In genomic region chr16:87491522-87492240, GRCh38 we compare ENCODE assay signal across 8 cellular contexts. TPM values are rescaled to one million over a fixed set of nuclear protein-coding genes. Genes with fewer than 3 reads are reported as not detected.
DNase-seq lines count a peak whose midpoint lies in the region; ATAC-seq lines count a peak whose summit lies in the region.
"Not testable (repeated sequence)": the region's sequence is repeated elsewhere in the genome, so short reads cannot be mapped to it uniquely, and the experiment has no call there.

No MANE protein-coding gene starts in this region.

- H3K18ac ChIP-seq in neuronal stem cell (ENCODE audit: low read length) = peak overlapping the region; percentile 28

- not testable (repeated sequence) for H3K36me3 Mint-ChIP-seq in activated naive CD4-positive, alpha-beta T cell treated with anti-CD3 and anti-CD28 coated beads, Interleukin-2, amount 10 ng/mL, durations not matched to agents 7 days and 5 days
- peaks cover 27% of the 10 kb centered on the region for H3K36me3 Mint-ChIP-seq in effector memory CD8-positive, alpha-beta T cell (ENCODE audit: insufficient read depth)

- H3K4me3 Mint-ChIP-seq in activated naive CD4-positive, alpha-beta T cell treated with anti-CD3 and anti-CD28 coated beads, Interleukin-2, amount 10 ng/mL, durations not matched to agents 7 days and 5 days = peak overlapping the region; percentile 66
- H3K4me3 Mint-ChIP-seq in effector memory CD8-positive, alpha-beta T cell = peak overlapping the region; percentile 80 to 85
- peak overlapping the region; percentile 87 to 97 for H3K4me3 Mint-ChIP-seq in stimulated activated naive CD8-positive, alpha-beta T cell treated with anti-CD3 and anti-CD28 coated beads, Interleukin-15, amount 100 ng/mL, for 72 hours

- H3K9me3 ChIP-seq in HUES64 (ENCODE audit: insufficient read depth, low read depth, low read length); iPS-18c (ENCODE audit: control insufficient read depth, insufficient read depth, low read length); neuronal stem cell (replicated peaks in 1 of 2; ENCODE audit: control insufficient read depth in 2 of 2, insufficient read depth in 1 of 2, low read depth in 1 of 2, low read length in 2 of 2): not testable (repeated sequence)

- H3K27me3 Mint-ChIP-seq in activated naive CD4-positive, alpha-beta T cell treated with anti-CD3 and anti-CD28 coated beads, Interleukin-2, amount 10 ng/mL, durations not matched to agents 7 days and 5 days = peaks cover 43% of the 10 kb centered on the region
- not testable (repeated sequence) for H3K27me3 Mint-ChIP-seq in effector memory CD8-positive, alpha-beta T cell
- H3K27me3 Mint-ChIP-seq in stimulated activated naive CD8-positive, alpha-beta T cell treated with anti-CD3 and anti-CD28 coated beads, Interleukin-15, amount 100 ng/mL, for 72 hours = peaks cover 34% of the 10 kb centered on the region

- H4K91ac ChIP-seq in neuronal stem cell (ENCODE audit: low read depth, low read length, poor library complexity) = peak overlapping the region; percentile 72

- not testable (repeated sequence) for H4K8ac ChIP-seq in neuronal stem cell (ENCODE audit: low read depth, low read length)

- peaks cover 62% of the 10 kb centered on the region for H3K4me1 Mint-ChIP-seq in activated naive CD4-positive, alpha-beta T cell treated with anti-CD3 and anti-CD28 coated beads, Interleukin-2, amount 10 ng/mL, durations not matched to agents 7 days and 5 days
- peaks cover 46 to 56% of the 10 kb centered on the region in 2 donors for H3K4me1 Mint-ChIP-seq in effector memory CD8-positive, alpha-beta T cell (ENCODE audit: low read depth in 2 of 2)
- H3K4me1 Mint-ChIP-seq in stimulated activated naive CD8-positive, alpha-beta T cell treated with anti-CD3 and anti-CD28 coated beads, Interleukin-15, amount 100 ng/mL, for 72 hours = peaks cover 85% of the 10 kb centered on the region

- H3K9ac ChIP-seq in HUES64 (ENCODE audit: low read depth, low read length) (peak overlapping the region; percentile 50; the same call in 1 of the 2 replicates), neuronal stem cell (ENCODE audit: low read depth, low read length, poor library complexity) (peak overlapping the region; percentile 91)

- peak overlapping the region; percentile 46 for H2AK5ac ChIP-seq in neuronal stem cell (ENCODE audit: low read depth, low read length)

- peaks cover 12% of the 10 kb centered on the region for H3K79me1 ChIP-seq in neuronal stem cell (ENCODE audit: low read depth, low read length)

- DNase-seq in CD1c-positive myeloid dendritic cell (ENCODE audit: extremely low spot score) (peak; percentile 21), SW480 (ENCODE audit: low spot score) (peak; percentile 33), neuronal stem cell (ENCODE audit: low spot score) (peak; percentile 26)
- peak; percentile 36 for DNase-seq in activated naive CD4-positive, alpha-beta T cell treated with anti-CD3 and anti-CD28 coated beads, Interleukin-2, amount 10 ng/mL, durations not matched to agents 7 days and 5 days
- peak in 1 of 3 experiments; percentile 4 for DNase-seq in effector memory CD8-positive, alpha-beta T cell
- peak; percentile 44 to 46 for DNase-seq in stimulated activated naive CD8-positive, alpha-beta T cell treated with anti-CD3 and anti-CD28 coated beads, Interleukin-15, amount 100 ng/mL, for 72 hours

- H2AFZ ChIP-seq in neuronal stem cell (ENCODE audit: low read length) = peak overlapping the region; percentile 17

- 9% methylated on average over 67 of the region's 67 CpGs for WGBS in HUES64
- WGBS in neuronal stem cell (ENCODE audit: extremely low coverage in 2 of 2, insufficient read length in 2 of 2, insufficient replicate concordance in 1 of 2), 2 donors = no CpG with 5 or more reads among the region's 67 CpGs

- peaks cover 20% of the 10 kb centered on the region for H3K4me1 ChIP-seq in HUES64 (ENCODE audit: insufficient read depth, low read length)
- H3K4me1 ChIP-seq in neuronal stem cell (ENCODE audit: control insufficient read depth in 2 of 2, insufficient read depth in 1 of 2, low read depth in 1 of 2, low read length in 2 of 2) = peaks cover 19 to 35% of the 10 kb centered on the region in 2 donors

- H2BK5ac ChIP-seq in neuronal stem cell (ENCODE audit: low read length) = not testable (repeated sequence)

- CTCF ChIA-PET in activated naive CD4-positive, alpha-beta T cell treated with anti-CD3 and anti-CD28 coated beads, Interleukin-2, amount 10 ng/mL, durations not matched to agents 7 days and 5 days (lab: Charles Lee) = not testable (repeated sequence)

- not testable (repeated sequence) for H2BK120ac ChIP-seq in neuronal stem cell (ENCODE audit: low read depth, low read length)

- H3K36me3 ChIP-seq in HUES64 (ENCODE audit: insufficient read depth, low read length); neuronal stem cell (replicated peaks in 1 of 2; ENCODE audit: control insufficient read depth in 2 of 2, insufficient read depth in 2 of 2, low read length in 2 of 2): not testable (repeated sequence)

- peak overlapping the region; percentile 91 for H3K4me2 ChIP-seq in neuronal stem cell (ENCODE audit: insufficient read depth, low read length, poor library complexity, severe bottlenecking)

- peaks cover 11% of the 10 kb centered on the region for H3K27me3 ChIP-seq in HUES64 (ENCODE audit: insufficient read depth, low read length)
- H3K27me3 ChIP-seq in neuronal stem cell (ENCODE audit: control insufficient read depth in 3 of 3, insufficient read depth in 3 of 3, low read depth in 1 of 3, low read length in 3 of 3) = not testable (repeated sequence)

- H3K9me3 Mint-ChIP-seq in activated naive CD4-positive, alpha-beta T cell treated with anti-CD3 and anti-CD28 coated beads, Interleukin-2, amount 10 ng/mL, durations not matched to agents 7 days and 5 days; effector memory CD8-positive, alpha-beta T cell; stimulated activated naive CD8-positive, alpha-beta T cell treated with anti-CD3 and anti-CD28 coated beads, Interleukin-15, amount 100 ng/mL, for 72 hours: not testable (repeated sequence)

- H3K14ac ChIP-seq in neuronal stem cell (ENCODE audit: low read length) = peak overlapping the region; percentile 99

- not testable (repeated sequence) for H3K4ac ChIP-seq in neuronal stem cell (ENCODE audit: low read length)

- H2BK15ac ChIP-seq in neuronal stem cell (ENCODE audit: low read length) = not testable (repeated sequence)

- not testable (repeated sequence) for ATAC-seq in effector memory CD8-positive, alpha-beta T cell (replicated peaks); stimulated activated naive CD8-positive, alpha-beta T cell treated with anti-CD3 and anti-CD28 coated beads, Interleukin-15, amount 100 ng/mL, for 72 hours

- peak overlapping the region; percentile 73 for H2BK12ac ChIP-seq in neuronal stem cell (ENCODE audit: low read length)

- H3K4me3 ChIP-seq in HUES64 (ENCODE audit: low read length) (peak overlapping the region; percentile 63), iPS-18c (ENCODE audit: insufficient read depth, low read depth, low read length) (peak overlapping the region; percentile 57), neuronal stem cell (ENCODE audit: low read length in 2 of 2) (peak overlapping the region; percentile 58 to 90)

- not testable (repeated sequence) for H3K27ac ChIP-seq in HUES64 (ENCODE audit: low read depth, low read length); neuronal stem cell (replicated peaks; ENCODE audit: low read length)

- H3K27ac Mint-ChIP-seq in activated naive CD4-positive, alpha-beta T cell treated with anti-CD3 and anti-CD28 coated beads, Interleukin-2, amount 10 ng/mL, durations not matched to agents 7 days and 5 days = peak overlapping the region; percentile 86
- peak overlapping the region in 1 of 2 donors; percentile 91 for H3K27ac Mint-ChIP-seq in effector memory CD8-positive, alpha-beta T cell
- peak overlapping the region; percentile 93 to 94 for H3K27ac Mint-ChIP-seq in stimulated activated naive CD8-positive, alpha-beta T cell treated with anti-CD3 and anti-CD28 coated beads, Interleukin-15, amount 100 ng/mL, for 72 hours

- H3K23ac ChIP-seq in neuronal stem cell (ENCODE audit: low read depth, low read length, poor library complexity) = peak overlapping the region; percentile 95

RNA-seq across cellular contexts. Expression of gene ZCCHC14, which starts 1.1 kb away (rescaled TPM):
- polyA plus RNA-seq in HUES64 (2013, experiment 1 of 2) = 16.3 TPM
- 19.3 TPM for polyA plus RNA-seq in HUES64 (2013, experiment 2 of 2)
- 15.1 TPM for polyA plus RNA-seq in neuronal stem cell (2013, experiment 1 of 2)
- 15.8 TPM for polyA plus RNA-seq in neuronal stem cell (2013, experiment 2 of 2)
